ENCODE assay signal across 16 cellular contexts in genomic region chr1:38271116-38271633, GRCh38.
DNase-seq lines count a peak whose midpoint lies in the region; ATAC-seq, FAIRE-seq and TF ChIP-seq lines count a peak whose summit lies in the region.
"Had no signal": no experiment of that assay in that cellular context is flagged by ENCODE, and none has a peak within 500 bp of the region (broad histone marks: within the 10 kb centered on the region; RNA-seq: fewer than 3 reads in every experiment).

No MANE protein-coding gene starts in this region.

- no peak overlapping the region for H3K14ac ChIP-seq in H1 (ENCODE audit: insufficient read length)

- no peaks in the 10 kb centered on the region for H4K20me1 ChIP-seq in H1 (replicated peaks in 1 of 2; ENCODE audit: control insufficient read depth in 1 of 2, insufficient read depth in 2 of 2, low read length in 2 of 2)
- no peaks in the 10 kb centered on the region for H4K20me1 ChIP-seq in neural cell (ENCODE audit: insufficient read depth)

- H3K23ac ChIP-seq in H1 (ENCODE audit: insufficient read length), result no peak overlapping the region

- intact Hi-C loops in left lung (cut with DNase I), result no loop called here

- H3K18ac ChIP-seq in H1 (ENCODE audit: extremely low read depth, low read length), result peak overlapping the region; percentile 99

- H4K5ac ChIP-seq in H1 (ENCODE audit: insufficient read length, low read depth, low read length), result peak overlapping the region; percentile 83

- no peaks in the 10 kb centered on the region for H3K79me1 ChIP-seq in H1 (ENCODE audit: low read depth, low read length)

- H2BK12ac ChIP-seq in H1 (ENCODE audit: low read depth, low read length), result peak overlapping the region; percentile 99

- peak overlapping the region; percentile 95 for H3K27ac ChIP-seq in HUES64 (ENCODE audit: low read depth, low read length)
- peak overlapping the region; percentile 24; the same call in 1 of the 2 replicates for H3K27ac ChIP-seq in H1 (ENCODE audit: low read depth, low read length)
- peak overlapping the region; percentile 75 for H3K27ac ChIP-seq in neural cell (ENCODE audit: low read length)
- no peak overlapping the region for H3K27ac ChIP-seq in left lung

- H2BK15ac ChIP-seq in H1 (ENCODE audit: low read length), result no peak overlapping the region

- no peak for ATAC-seq in left lung
- ATAC-seq in HG02870 (IDR thresholded peaks at IDR 0.05; ENCODE audit: unreplicated experiment), result no peak

- no peak for TF ChIP-seq POLR2A in H1 (IDR thresholded peaks at IDR 0.05; ENCODE audit: control extremely low read depth in 1 of 2, low read depth in 2 of 2, low read length in 2 of 2)

- H2BK120ac ChIP-seq in H1 (replicated peaks; ENCODE audit: low read depth, low read length), result peak overlapping the region; percentile 95

- peak overlapping the region; percentile 97 for H2BK20ac ChIP-seq in H1 (ENCODE audit: low read length)

- DNase-seq in H1 (ENCODE audit: low read depth in 1 of 2, low spot score in 2 of 2) (no peak), left lung (no peak), KG1 (lab: John Stamatoyannopoulos, UW) (no peak), NOMO-1 treated with DMSO at 0.1 percent for 48 hours (lab: John Stamatoyannopoulos, UW; ENCODE audit: unreplicated experiment) (no peak)
- DNase-seq: CD4-positive, CD25-positive, alpha-beta regulatory T cell; DMS79 treated with DMSO at 0.1 percent for 48 hours; HCEC 1CT; NCI-H1105; NCI-H146; NCI-H2029; NCI-H226; NCI-H510A treated with DMSO at 0.1 percent for 48 hours; Right ventricle myocardium superior had no signal

- POLR2A ChIA-PET in H1 (lab: Charles Lee; ENCODE audit: partially characterized antibody), result interaction anchor here (0.5 to 5.3 kb wide), 7 partner anchors 9 to 259 kb away, joined by 3 to 15 read pairs (median 4); partner anchors contain the start of gene UTP11

- TF ChIP-seq EP300 in H1 (IDR thresholded peaks at IDR 0.05; ENCODE audit: borderline replicate concordance in 1 of 2, low read depth in 2 of 2, low read length in 2 of 2), result no peak
- no peak for TF ChIP-seq EP300 in neural cell (conservative IDR thresholded peaks at IDR 0.05; ENCODE audit: poor library complexity, severe bottlenecking)

- H3K4me1 ChIP-seq in HUES64 (ENCODE audit: insufficient read depth, low read length) (peaks cover 31% of the 10 kb centered on the region), H1 (replicated peaks in 1 of 4; ENCODE audit: control insufficient read depth in 3 of 4, insufficient read depth in 4 of 4, low read length in 3 of 4) (peaks cover 16 to 38% (median 26%) of the 10 kb centered on the region in 4 experiments), left lung (no peaks in the 10 kb centered on the region)

- H3K9me2 ChIP-seq in neural cell (ENCODE audit: insufficient read depth, low read length), result no peaks in the 10 kb centered on the region

- peak overlapping the region; percentile 99 for H3K4ac ChIP-seq in H1 (replicated peaks; ENCODE audit: insufficient read length, low read depth, low read length)

- TF ChIP-seq RAD21 in H1 (IDR thresholded peaks at IDR 0.05 in 1 of 2, conservative IDR thresholded peaks at IDR 0.05 in 1 of 2; ENCODE audit: low read depth in 2 of 2, low read length in 2 of 2), result no peak
- TF ChIP-seq RAD21 in neural cell (conservative IDR thresholded peaks at IDR 0.05), result no peak

- peak overlapping the region; percentile 99; the same call in 1 of the 2 replicates for H2AK5ac ChIP-seq in H1 (ENCODE audit: low read depth, low read length)

- H3K36me3 ChIP-seq in HUES64 (ENCODE audit: insufficient read depth, low read length) (no peaks in the 10 kb centered on the region), H1 (ENCODE audit: control insufficient read depth in 2 of 4, insufficient read depth in 4 of 4, low read length in 3 of 4) (no peaks in the 10 kb centered on the region), neural cell (ENCODE audit: insufficient read depth, low read length) (no peaks in the 10 kb centered on the region), left lung (no peaks in the 10 kb centered on the region)

- no peaks in the 10 kb centered on the region for H3K23me2 ChIP-seq in H1 (ENCODE audit: low read depth, low read length)

- no peak overlapping the region; the same call in 1 of the 2 replicates for H4K8ac ChIP-seq in H1 (ENCODE audit: extremely low read depth, insufficient read depth, low read length)

- peak overlapping the region; percentile 1; the same call in 1 of the 2 replicates for H3K9ac ChIP-seq in HUES64 (ENCODE audit: low read depth, low read length)
- no peak overlapping the region for H3K9ac ChIP-seq in H1 (replicated peaks in 1 of 4; ENCODE audit: extremely low read depth in 1 of 4, low read depth in 3 of 4, low read length in 3 of 4)
- peak overlapping the region; percentile 58 for H3K9ac ChIP-seq in neural cell (ENCODE audit: low read length)

- peak overlapping the region; percentile 99; the same call in 1 of the 2 replicates for H2BK5ac ChIP-seq in H1 (ENCODE audit: low read depth, low read length)

- H3K4me3 ChIP-seq in HUES64 (ENCODE audit: low read length), result no peak overlapping the region
- H3K4me3 ChIP-seq in H1 (ENCODE audit: extremely low read depth in 1 of 4, insufficient read depth in 2 of 4, low read depth in 3 of 4, low read length in 4 of 4), result no peak overlapping the region
- no peak overlapping the region for H3K4me3 ChIP-seq in neural cell (ENCODE audit: low read length)
- H3K4me3 ChIP-seq in left lung, result no peak overlapping the region

- H3K4me2 ChIP-seq in H1 (ENCODE audit: insufficient read depth in 1 of 2, low read depth in 2 of 2, low read length in 2 of 2), result peak overlapping the region; percentile 7 to 57; a peak in 1 of 4 replicates
- H3K4me2 ChIP-seq in neural cell (ENCODE audit: low read length), result no peak overlapping the region

- 84% methylated on average over 6 of the region's 6 CpGs for WGBS in HUES64
- 80% methylated on average over 6 of the region's 6 CpGs; no CpG with 5 or more reads in 1 of the 2 experiments for WGBS in H1 (ENCODE audit: extremely low coverage in 1 of 2, insufficient coverage in 1 of 2, insufficient read length in 1 of 2, insufficient replicate concordance in 2 of 2, low coverage in 1 of 2, low lambda C conversion rate in 2 of 2, missing lambda C conversion rate in 1 of 2), 2 experiments

- CTCF ChIA-PET in H1 (lab: Charles Lee; ENCODE audit: partially characterized antibody), result interaction anchor here (1.2 to 1.8 kb wide), 5 partner anchors 11 to 244 kb away, joined by 3 to 6 read pairs (median 3); no protein-coding TSS in a partner anchor

- H4K91ac ChIP-seq in H1 (replicated peaks; ENCODE audit: insufficient read length, low read length), result peak overlapping the region; percentile 99

- H2AFZ ChIP-seq in H1 (ENCODE audit: low read length), result no peak overlapping the region
- H2AFZ ChIP-seq in neural cell (ENCODE audit: low read depth, low read length), result no peak overlapping the region

- no peaks in the 10 kb centered on the region for H3K79me2 ChIP-seq in H1 (ENCODE audit: control insufficient read depth in 1 of 2, insufficient read depth in 2 of 2, low read length in 2 of 2)
- no peaks in the 10 kb centered on the region for H3K79me2 ChIP-seq in neural cell (replicated peaks; ENCODE audit: insufficient read depth, low read length)

- FAIRE-seq in H1 (lab: Jason Lieb, UNC), result no peak

- peak overlapping the region; percentile 27 for H3K56ac ChIP-seq in H1 (replicated peaks; ENCODE audit: insufficient read length, low read depth, low read length)

- no peaks in the 10 kb centered on the region for H3K9me3 ChIP-seq in HUES64 (ENCODE audit: insufficient read depth, low read depth, low read length)
- no peaks in the 10 kb centered on the region for H3K9me3 ChIP-seq in H1 (ENCODE audit: insufficient read depth in 2 of 2, low read depth in 1 of 2, low read length in 1 of 2)
- H3K9me3 ChIP-seq in neural cell (ENCODE audit: low read length), result no peaks in the 10 kb centered on the region
- no peaks in the 10 kb centered on the region for H3K9me3 ChIP-seq in left lung

- TF ChIP-seq CTCF in H1 (IDR thresholded peaks at IDR 0.05; ENCODE audit: control extremely low read depth in 1 of 3, insufficient read depth in 1 of 3, low read depth in 1 of 3, low read length in 3 of 3), result no peak
- no peak for TF ChIP-seq CTCF in neural cell (IDR thresholded peaks at IDR 0.05; ENCODE audit: poor library complexity, severe bottlenecking)
- TF ChIP-seq CTCF in left lung (IDR thresholded peaks at IDR 0.05), result no peak

- H3K27me3 ChIP-seq in HUES64 (ENCODE audit: insufficient read depth, low read length) (no peaks in the 10 kb centered on the region), H1 (replicated peaks in 1 of 4; ENCODE audit: control insufficient read depth in 3 of 4, extremely low read depth in 1 of 4, insufficient read depth in 3 of 4, low read length in 3 of 4) (no peaks in the 10 kb centered on the region), neural cell (ENCODE audit: insufficient read depth, low read depth, low read length) (no peaks in the 10 kb centered on the region), left lung (peaks cover 0 to 24% of the 10 kb centered on the region in 2 donors)

- H3F3A ChIP-seq in neural cell (ENCODE audit: insufficient read depth, low read length, poor library complexity, severe bottlenecking), result no peaks in the 10 kb centered on the region

TF ChIP-seq in H1, 55 proteins besides CTCF, POLR2A, EP300 and RAD21:
- no peak for TF ChIP-seq GTF2F1 (IDR thresholded peaks at IDR 0.05; ENCODE audit: borderline replicate concordance, low read depth, low read length)
- TF ChIP-seq EZH2 (IDR thresholded peaks at IDR 0.05; ENCODE audit: low read depth, low read length, severe bottlenecking), result no peak
- TF ChIP-seq NRF1 (IDR thresholded peaks at IDR 0.05; ENCODE audit: low read depth, low read length), result no peak
- TF ChIP-seq GABPA (IDR thresholded peaks at IDR 0.05; ENCODE audit: borderline replicate concordance, insufficient read depth, low read length), result no peak
- TF ChIP-seq POLR2AphosphoS5 (IDR thresholded peaks at IDR 0.05; ENCODE audit: low read depth, low read length), result no peak
- no peak for TF ChIP-seq CREB1 (IDR thresholded peaks at IDR 0.05)
- TF ChIP-seq EGR1 (IDR thresholded peaks at IDR 0.05; ENCODE audit: borderline replicate concordance, low read depth, low read length), result no peak
- TF ChIP-seq CEBPB (IDR thresholded peaks at IDR 0.05; ENCODE audit: low read depth, low read length), result no peak
TF ChIP-seq in H1: peak in this region for 0.

Comparison
In these comparisons a context has a peak if more than half of its experiments do, and no peak if none do; other contexts are left out.
1. H3K27ac ChIP-seq: peak in HUES64 (single experiment), H1 (single experiment) and neural cell (single experiment); none in left lung (0 of 2).
2. H3K9ac ChIP-seq: peak in HUES64 (single experiment) and neural cell (single experiment); none in H1 (0 of 4).